Comparison of ENCODE assay signal across 7 cellular contexts in genomic region chr4:31220921-31221320, GRCh38.
"Had no signal": no experiment of that assay in that cellular context is flagged by ENCODE, and none has a peak within 500 bp of the region (broad histone marks: within the 10 kb centered on the region; RNA-seq: fewer than 3 reads in every experiment).

No MANE protein-coding gene starts in this region.

- H3K27ac ChIP-seq: HL-60, KMS-11 had no signal

- DNase-seq: IMR-90, KBM-7, KG1 had no signal

- H3K9ac ChIP-seq: KMS-11 had no signal

- H3K4me3 ChIP-seq: K562 had no signal

- H3K4me2 ChIP-seq: KMS-11 had no signal

- ATAC-seq: HepG2, K562 had no signal
